ENCODE assay signal across 8 cellular contexts in genomic region chr2:190718652-190719526, GRCh38.
DNase-seq lines count a peak whose midpoint lies in the region; ATAC-seq lines count a peak whose summit lies in the region.

No MANE protein-coding gene starts in this region.

- peak overlapping the region in 1 of 5 donors; percentile 49 for H3K9ac ChIP-seq in subcutaneous abdominal adipose tissue (ENCODE audit: low read length in 5 of 5)

- H3K4me3 ChIP-seq in subcutaneous abdominal adipose tissue (ENCODE audit: low read depth in 1 of 5, low read length in 5 of 5), result peak overlapping the region in 1 of 5 donors; percentile 1

- no peaks in the 10 kb centered on the region for H3K36me3 ChIP-seq in subcutaneous abdominal adipose tissue (ENCODE audit: control insufficient read depth in 5 of 5, insufficient read depth in 5 of 5, low read length in 5 of 5)

- peaks cover 6 to 35% (median 25%) of the 10 kb centered on the region in 5 donors for H3K4me1 ChIP-seq in subcutaneous abdominal adipose tissue (ENCODE audit: control insufficient read depth in 5 of 5, insufficient read depth in 5 of 5, low read length in 5 of 5)

- DNase-seq in GM04503 (ENCODE audit: low read depth) (peak; percentile 37), HT1080 (ENCODE audit: low read depth) (peak; percentile 92), left kidney (ENCODE audit: low read depth, low spot score) (peak; percentile 31), midbrain (lab: John Stamatoyannopoulos, UW) (no peak)
- DNase-seq in activated naive CD4-positive, alpha-beta T cell treated with anti-CD3 and anti-CD28 coated beads, Interleukin-2, amount 50 U/mL, for 16 hours, result peak; percentile 68
- DNase-seq in effector CD4-positive, alpha-beta T cell, result no peak

- peak overlapping the region; percentile 26 for H3K27ac ChIP-seq in subcutaneous abdominal adipose tissue (ENCODE audit: low read depth, low read length)

- H3K9me3 ChIP-seq in subcutaneous abdominal adipose tissue (ENCODE audit: control insufficient read depth in 5 of 5, low read length in 5 of 5), result no peaks in the 10 kb centered on the region

- peak; percentile 62 for ATAC-seq in GM21576 (IDR thresholded peaks at IDR 0.05; ENCODE audit: unreplicated experiment)

- H3K27me3 ChIP-seq in subcutaneous abdominal adipose tissue (ENCODE audit: control insufficient read depth in 5 of 5, insufficient read depth in 4 of 5, low read length in 5 of 5), result peaks cover 0 to 6% (median 0%) of the 10 kb centered on the region in 5 donors

Comparison
In these comparisons a context has a peak if more than half of its experiments do, and no peak if none do; other contexts are left out.
1. DNase-seq: peak in GM04503 (single experiment), HT1080 (single experiment), activated naive CD4-positive, alpha-beta T cell treated with anti-CD3 and anti-CD28 coated beads, Interleukin-2, amount 50 U/mL, for 16 hours (single experiment) and left kidney (single experiment); none in effector CD4-positive, alpha-beta T cell (single experiment) and midbrain (single experiment).